25 cellular contexts compared by ENCODE assay signal in genomic region chr15:72592676-72593075, GRCh38.
"Had no signal": no experiment of that assay in that cellular context is flagged by ENCODE, and none has a peak within 500 bp of the region (broad histone marks: within the 10 kb centered on the region; RNA-seq: fewer than 3 reads in every experiment).

No MANE protein-coding gene starts in this region.

- H3K9me3 ChIP-seq: colonic mucosa, esophagus muscularis mucosa, esophagus squamous epithelium, gastrocnemius medialis, gastroesophageal sphincter, heart left ventricle, heart right ventricle had no signal

- H3K9me3 Mint-ChIP-seq: dendritic cell treated with granulocyte-macrophage colony-stimulating factor and Interleukin-4, amounts not matched to agents 40 ng/mL and 50 ng/mL, for 4 days; effector memory CD8-positive, alpha-beta T cell; endodermal cell had no signal

- ATAC-seq: effector memory CD8-positive, alpha-beta T cell; esophagus mucosa; foreskin keratinocyte; gastrocnemius medialis; gastroesophageal sphincter; heart left ventricle; heart right ventricle had no signal

- H3K4me3 Mint-ChIP-seq: dendritic cell treated with granulocyte-macrophage colony-stimulating factor and Interleukin-4, amounts not matched to agents 40 ng/mL and 50 ng/mL, for 4 days; effector memory CD8-positive, alpha-beta T cell; endodermal cell had no signal

- H3K36me3 ChIP-seq: colonic mucosa, esophagus muscularis mucosa, esophagus squamous epithelium, gastrocnemius medialis, gastroesophageal sphincter had no signal

- H3K27me3 Mint-ChIP-seq: dendritic cell treated with granulocyte-macrophage colony-stimulating factor and Interleukin-4, amounts not matched to agents 40 ng/mL and 50 ng/mL, for 4 days; effector memory CD8-positive, alpha-beta T cell had no signal

- H3K4me3 ChIP-seq: colonic mucosa, coronary artery, dorsolateral prefrontal cortex, esophagus muscularis mucosa, esophagus squamous epithelium, gastrocnemius medialis, gastroesophageal sphincter, heart left ventricle, heart right ventricle, hepatocyte had no signal

- H3K27me3 ChIP-seq: colonic mucosa, dorsolateral prefrontal cortex, esophagus muscularis mucosa, esophagus squamous epithelium, foreskin keratinocyte, gastrocnemius medialis, gastroesophageal sphincter, heart left ventricle, heart right ventricle, hepatocyte had no signal

- H3K4me1 Mint-ChIP-seq: endodermal cell had no signal

- H3K4me1 ChIP-seq: colonic mucosa, esophagus muscularis mucosa, esophagus squamous epithelium, foreskin keratinocyte, gastrocnemius medialis, gastroesophageal sphincter, heart left ventricle, heart right ventricle had no signal

- DNase-seq: colonic mucosa; cortex of kidney; dermis blood vessel endothelial cell; dorsolateral prefrontal cortex; effector CD4-positive, alpha-beta T cell; effector CD8-positive, alpha-beta T cell; effector memory CD4-positive, alpha-beta T cell; effector memory CD8-positive, alpha-beta T cell; endodermal cell; esophagus squamous epithelium; foreskin fibroblast; foreskin keratinocyte; gastrocnemius medialis; glutamatergic neuron; head of caudate nucleus; heart left ventricle; heart right ventricle; hippocampal formation had no signal

- H3K27ac ChIP-seq: colonic mucosa, coronary artery, dorsolateral prefrontal cortex, epithelial cell of prostate, esophagus muscularis mucosa, esophagus squamous epithelium, foreskin keratinocyte, gastrocnemius medialis, gastroesophageal sphincter, heart left ventricle, heart right ventricle, hepatocyte had no signal

- H3K27ac Mint-ChIP-seq: dendritic cell treated with granulocyte-macrophage colony-stimulating factor and Interleukin-4, amounts not matched to agents 40 ng/mL and 50 ng/mL, for 4 days; effector memory CD8-positive, alpha-beta T cell; endodermal cell had no signal
